Comparison of ENCODE assay signal across 22 cellular contexts in the genomic region with DNA sequence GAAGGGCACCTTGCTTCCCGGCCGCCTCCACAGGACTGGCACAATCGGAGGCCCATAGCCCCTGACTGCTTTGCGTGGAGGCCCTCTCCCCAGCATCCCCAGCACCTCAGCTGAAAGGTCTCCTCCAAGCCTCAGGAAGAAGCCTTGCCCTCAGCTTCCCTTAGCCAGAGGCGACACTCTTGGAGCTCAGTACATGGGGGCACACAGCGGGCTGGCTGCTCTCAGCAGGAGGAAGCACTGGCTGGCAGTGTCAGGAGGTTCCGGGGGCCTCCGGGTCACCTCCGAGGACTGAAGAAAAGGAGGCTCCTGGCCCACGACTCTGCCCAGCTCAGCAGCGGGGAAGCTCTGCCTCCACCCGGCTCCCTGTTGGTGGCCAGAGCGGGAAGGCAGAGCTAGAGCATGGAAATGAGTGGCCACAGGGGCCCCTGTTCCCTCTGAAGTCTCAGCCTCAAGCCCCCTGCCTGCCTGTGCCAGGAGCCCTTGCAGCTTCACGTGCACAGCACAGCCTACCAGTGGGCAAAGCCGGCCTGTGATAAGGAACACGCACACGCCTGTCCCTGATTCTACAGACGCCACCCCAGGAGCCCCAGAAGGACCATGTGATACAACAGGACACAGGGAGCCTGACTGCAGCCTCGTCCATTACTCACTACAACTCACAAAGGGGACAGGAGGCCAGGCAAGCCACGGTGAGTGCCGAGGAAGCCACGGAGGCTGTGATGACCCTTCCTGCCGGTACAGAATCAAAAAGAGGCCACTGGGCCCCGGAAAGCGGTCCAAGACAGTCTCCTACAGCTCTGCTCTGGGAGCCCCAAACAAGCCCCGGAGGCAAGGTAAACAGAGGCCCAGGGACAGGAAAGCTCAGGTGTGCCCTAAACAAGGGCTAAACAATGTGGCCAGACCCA. TPM values are rescaled to one million over a fixed set of nuclear protein-coding genes. Genes with fewer than 3 reads are reported as not detected.
DNase-seq lines count a peak whose midpoint lies in the region; ATAC-seq and TF ChIP-seq lines count a peak whose summit lies in the region.
"Had no signal": no experiment of that assay in that cellular context is flagged by ENCODE, and none has a peak within 500 bp of the region (broad histone marks: within the 10 kb centered on the region; RNA-seq: fewer than 3 reads in every experiment).

No MANE protein-coding gene starts in this region.

- no peak overlapping the region for H2AFZ ChIP-seq in osteoblast (ENCODE audit: low read length)
- H2AFZ ChIP-seq: PC-9 had no signal

- H3K4me1 Mint-ChIP-seq in Caco-2 (ENCODE audit: low read depth, unreplicated experiment) (no peaks in the 10 kb centered on the region), endodermal cell (peaks cover 9% of the 10 kb centered on the region)
- H3K4me1 Mint-ChIP-seq in activated T-helper 17 cell treated with anti-CD3 and anti-CD28 coated beads, Interleukin-2, amount 50 U/mL, for 72 hours, result peaks cover 22% of the 10 kb centered on the region

- H3K9me3 Mint-ChIP-seq in Caco-2 (ENCODE audit: unreplicated experiment) (no peaks in the 10 kb centered on the region), endodermal cell (no peaks in the 10 kb centered on the region)
- H3K9me3 Mint-ChIP-seq in activated T-helper 17 cell treated with anti-CD3 and anti-CD28 coated beads, Interleukin-2, amount 50 U/mL, for 72 hours, result no peaks in the 10 kb centered on the region
- H3K9me3 Mint-ChIP-seq: activated CD4-positive, alpha-beta T cell treated with anti-CD3 and anti-CD28 coated beads, Interleukin-2, amount 10 ng/mL, durations not matched to agents 24 days and 14 days had no signal

- H3K4me1 ChIP-seq in Caco-2, result no peaks in the 10 kb centered on the region
- no peaks in the 10 kb centered on the region for H3K4me1 ChIP-seq in endodermal cell (ENCODE audit: control insufficient read depth, insufficient read depth, low read length)
- H3K4me1 ChIP-seq in osteoblast (ENCODE audit: insufficient read depth, low read length), result no peaks in the 10 kb centered on the region

- no peak overlapping the region for H3K4me2 ChIP-seq in osteoblast (ENCODE audit: insufficient read depth, low read length)
- H3K4me2 ChIP-seq: PC-9 had no signal

- no TSS peak for BruUV-seq in Caco-2 (replicated peaks; lab: Mats Ljungman, UMichigan)

- POLR2A ChIA-PET in Caco-2 (lab: Charles Lee), result no interaction called here

- 91 to 97% methylated on average over 21 to 26 of the region's 26 CpGs for WGBS in endodermal cell (ENCODE audit: insufficient coverage in 1 of 2, insufficient read length in 1 of 2), 2 experiments

- no peaks in the 10 kb centered on the region for H3K36me3 ChIP-seq in Caco-2 (ENCODE audit: control insufficient read depth, insufficient read depth, low read length)
- peaks cover 4% of the 10 kb centered on the region for H3K36me3 ChIP-seq in endodermal cell (ENCODE audit: control insufficient read depth, insufficient read depth, low read length)
- no peaks in the 10 kb centered on the region for H3K36me3 ChIP-seq in osteoblast (ENCODE audit: insufficient read depth, low read length)
- H3K36me3 ChIP-seq: cardiac muscle cell had no signal

- peak overlapping the region; percentile 53 for H3K27ac Mint-ChIP-seq in Caco-2 (ENCODE audit: unreplicated experiment)
- peak overlapping the region; percentile 11 for H3K27ac Mint-ChIP-seq in endodermal cell
- H3K27ac Mint-ChIP-seq in activated T-helper 17 cell treated with anti-CD3 and anti-CD28 coated beads, Interleukin-2, amount 50 U/mL, for 72 hours, result no peak overlapping the region
- H3K27ac Mint-ChIP-seq: activated CD4-positive, alpha-beta T cell treated with anti-CD3 and anti-CD28 coated beads, Interleukin-2, amount 10 ng/mL, durations not matched to agents 24 days and 14 days; T-cell had no signal

- H3K36me3 Mint-ChIP-seq in Caco-2 (ENCODE audit: insufficient read depth, unreplicated experiment) (no peaks in the 10 kb centered on the region), endodermal cell (ENCODE audit: low read depth) (peaks cover 14% of the 10 kb centered on the region)
- peaks cover 10% of the 10 kb centered on the region for H3K36me3 Mint-ChIP-seq in activated T-helper 17 cell treated with anti-CD3 and anti-CD28 coated beads, Interleukin-2, amount 50 U/mL, for 72 hours (ENCODE audit: low read depth)

- peaks cover 14% of the 10 kb centered on the region for H4K20me1 ChIP-seq in osteoblast (ENCODE audit: insufficient read depth, low read length)

- peak; percentile 27 for DNase-seq in activated CD4-positive, CD25-positive, alpha-beta regulatory T cell treated with anti-CD3 and anti-CD28 coated beads, Interleukin-2, amount 50 U/mL, for 72 hours
- DNase-seq in Caco-2 (no peak), endodermal cell (no peak), osteoblast (ENCODE audit: insufficient read length, low spot score, missing footprints) (peak; percentile 68), NCI-H2196 (lab: John Stamatoyannopoulos, UW; ENCODE audit: unreplicated experiment) (no peak)
- DNase-seq: activated CD4-positive, alpha-beta T cell treated with anti-CD3 and anti-CD28 coated beads, Interleukin-2, amount 10 ng/mL, durations not matched to agents 24 days and 14 days; activated gamma-delta T cell; amygdala; dermis blood vessel endothelial cell; NCI-H1048; NCI-H1930; NCI-H226; PC-9; small intestine; stimulated activated naive CD4-positive, alpha-beta T cell treated with Interleukin-2 at 50 U/mL for 16 hours; T-cell had no signal

- H3K27me3 Mint-ChIP-seq in Caco-2 (ENCODE audit: insufficient read depth, unreplicated experiment), result no peaks in the 10 kb centered on the region
- no peaks in the 10 kb centered on the region for H3K27me3 Mint-ChIP-seq in endodermal cell (ENCODE audit: insufficient read depth)
- H3K27me3 Mint-ChIP-seq in activated T-helper 17 cell treated with anti-CD3 and anti-CD28 coated beads, Interleukin-2, amount 50 U/mL, for 72 hours, result no peaks in the 10 kb centered on the region
- H3K27me3 Mint-ChIP-seq: activated CD4-positive, alpha-beta T cell treated with anti-CD3 and anti-CD28 coated beads, Interleukin-2, amount 10 ng/mL, durations not matched to agents 24 days and 14 days; T-cell had no signal

- intact Hi-C loops in Caco-2 (cut with micrococcal nuclease; ENCODE audit: unreplicated experiment), result no loop called here

- ATAC-seq in activated CD4-positive, CD25-positive, alpha-beta regulatory T cell treated with anti-CD3 and anti-CD28 coated beads, Interleukin-2, amount 50 U/mL, for 24 hours, result no peak
- no peak for ATAC-seq in GM21825 (IDR thresholded peaks at IDR 0.05; ENCODE audit: unreplicated experiment)
- ATAC-seq in activated T-helper 17 cell treated with anti-CD3 and anti-CD28 coated beads, Interleukin-2, amount 50 U/mL, for 72 hours (replicated peaks), result no peak
- ATAC-seq: T-cell had no signal

- H3K4me3 Mint-ChIP-seq in Caco-2 (ENCODE audit: unreplicated experiment) (no peak overlapping the region), endodermal cell (no peak overlapping the region)
- no peak overlapping the region for H3K4me3 Mint-ChIP-seq in activated T-helper 17 cell treated with anti-CD3 and anti-CD28 coated beads, Interleukin-2, amount 50 U/mL, for 72 hours
- H3K4me3 Mint-ChIP-seq: activated CD4-positive, alpha-beta T cell treated with anti-CD3 and anti-CD28 coated beads, Interleukin-2, amount 10 ng/mL, durations not matched to agents 24 days and 14 days; T-cell had no signal

- H3K4me3 ChIP-seq in Caco-2 (ENCODE audit: low read depth, low read length) (no peak overlapping the region), endodermal cell (ENCODE audit: low read length) (no peak overlapping the region), osteoblast (ENCODE audit: insufficient read depth, low read length) (no peak overlapping the region)
- H3K4me3 ChIP-seq: cardiac muscle cell, PC-9, thoracic aorta had no signal

- CTCF ChIA-PET in Caco-2 (lab: Charles Lee), result no interaction called here

- no peak overlapping the region for H3K9ac ChIP-seq in endodermal cell (ENCODE audit: extremely low read depth, low read length, poor library complexity, severe bottlenecking)

- no peaks in the 10 kb centered on the region for H3K79me2 ChIP-seq in osteoblast (ENCODE audit: insufficient read depth, low read length)

- H3K27ac ChIP-seq in endodermal cell (ENCODE audit: low read depth, low read length) (no peak overlapping the region), osteoblast (ENCODE audit: low read depth, low read length) (no peak overlapping the region)
- H3K27ac ChIP-seq: 22Rv1, cardiac muscle cell, PC-9, thoracic aorta had no signal

- H3K27me3 ChIP-seq in Caco-2 (replicated peaks; ENCODE audit: control insufficient read depth, insufficient read depth, low read length), result no peaks in the 10 kb centered on the region
- H3K27me3 ChIP-seq in endodermal cell (ENCODE audit: control insufficient read depth, insufficient read depth, low read length, poor library complexity, severe bottlenecking), result no peaks in the 10 kb centered on the region
- no peaks in the 10 kb centered on the region for H3K27me3 ChIP-seq in osteoblast (ENCODE audit: insufficient read depth, low read length)
- H3K27me3 ChIP-seq: cardiac muscle cell had no signal

- H3K9me3 ChIP-seq in Caco-2 (no peaks in the 10 kb centered on the region), endodermal cell (ENCODE audit: control insufficient read depth, low read length) (no peaks in the 10 kb centered on the region), osteoblast (ENCODE audit: low read depth, low read length) (no peaks in the 10 kb centered on the region)
- H3K9me3 ChIP-seq: thoracic aorta had no signal

- TF ChIP-seq CTCF in Caco-2 (IDR thresholded peaks at IDR 0.05; ENCODE audit: insufficient read depth in 1 of 2, low read depth in 1 of 2, low read length in 1 of 2, severe bottlenecking in 1 of 2, unreplicated experiment in 1 of 2) (no peak), endodermal cell (conservative IDR thresholded peaks at IDR 0.05) (no peak), osteoblast (IDR thresholded peaks at IDR 0.05; ENCODE audit: extremely low read depth, low read depth, low read length) (no peak)

RNA-seq across cellular contexts. Expression of a gene that starts 15.5 kb away (rescaled TPM):
- 15.5 and 17.6 TPM in 2 replicates for total RNA-seq in Caco-2 (2022)
- total RNA-seq in endodermal cell, result 10 to 100 TPM; 45.7 to 51.2 TPM
- polyA plus RNA-seq in endodermal cell (2013, experiment 1 of 2), result 11.1 TPM
- polyA plus RNA-seq in endodermal cell (2013, experiment 2 of 2), result 13.9 TPM
- 23.3 and 30.8 TPM in 2 replicates for total RNA-seq in osteoblast
- 10 to 100 TPM; 34.3 to 52.9 TPM for total RNA-seq in activated T-helper 17 cell treated with anti-CD3 and anti-CD28 coated beads, Interleukin-2, amount 50 U/mL, for 72 hours

Comparison
In these comparisons a context has a peak if more than half of its experiments do, and no peak if none do; other contexts are left out.
1. DNase-seq: peak in activated CD4-positive, CD25-positive, alpha-beta regulatory T cell treated with anti-CD3 and anti-CD28 coated beads, Interleukin-2, amount 50 U/mL, for 72 hours (single experiment) and osteoblast (single experiment); none in Caco-2 (0 of 2), endodermal cell (single experiment) and NCI-H2196 (single experiment).